In the genomic region with DNA sequence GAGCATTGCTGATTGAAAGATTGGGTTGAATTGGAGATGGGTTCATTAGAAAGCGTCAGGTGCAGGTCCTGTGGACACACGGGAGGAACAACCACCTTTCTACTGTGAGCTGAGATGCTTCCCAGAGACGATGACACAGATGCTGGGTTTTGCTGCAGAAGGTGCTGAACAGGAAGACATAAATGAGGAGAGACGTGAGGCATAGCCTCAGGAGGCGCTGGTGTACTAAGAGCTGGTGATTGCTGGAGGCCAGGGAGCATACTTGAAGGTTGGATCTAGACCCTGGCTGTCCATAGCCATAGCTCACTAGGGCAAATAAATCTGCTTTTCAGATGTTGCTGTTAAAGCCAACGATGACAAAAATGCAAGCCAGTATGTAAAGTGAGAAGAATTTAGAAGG, we compare ENCODE assay signal across 20 cellular contexts.
"Had no signal": no experiment of that assay in that cellular context is flagged by ENCODE, and none has a peak within 500 bp of the region (broad histone marks: within the 10 kb centered on the region; RNA-seq: fewer than 3 reads in every experiment).

No MANE protein-coding gene starts in this region.

- H3K4me1 ChIP-seq: ascending aorta, heart left ventricle, left lung, parathyroid adenoma, sigmoid colon, testis had no signal

- H3K27ac Mint-ChIP-seq: activated naive CD4-positive, alpha-beta T cell treated with anti-CD3 and anti-CD28 coated beads for 36 hours; activated naive CD8-positive, alpha-beta T cell treated with anti-CD3 and anti-CD28 coated beads, Interleukin-2, amount 50 U/mL, for 24 hours; activated T-helper 2 cell treated with anti-CD3 and anti-CD28 coated beads, Interferon-gamma antibody, Interleukin-2, Interleukin-4, amounts not matched to agents 10 μg/mL and 5 μg/mL and 100 μg/mL, durations not matched to agents 14 hours and 24 hours and 36 hours; effector memory CD8-positive, alpha-beta T cell; naive thymus-derived CD4-positive, alpha-beta T cell; stimulated activated naive CD8-positive, alpha-beta T cell treated with anti-CD3 and anti-CD28 coated beads, Interleukin-15, amount 100 ng/mL, for 72 hours had no signal

- H3K4me1 Mint-ChIP-seq: activated naive CD8-positive, alpha-beta T cell treated with anti-CD3 and anti-CD28 coated beads, Interleukin-2, amount 50 U/mL, for 24 hours; naive thymus-derived CD4-positive, alpha-beta T cell; stimulated activated naive CD8-positive, alpha-beta T cell treated with anti-CD3 and anti-CD28 coated beads, Interleukin-15, amount 100 ng/mL, for 72 hours had no signal

- DNase-seq: activated CD4-positive, alpha-beta T cell treated with anti-CD3 and anti-CD28 coated beads for 1 hour; activated CD4-positive, alpha-beta T cell treated with anti-CD3 and anti-CD28 coated beads, Interleukin-2, amount 50 U/mL, for 4 hours; activated naive CD4-positive, alpha-beta T cell treated with anti-CD3 and anti-CD28 coated beads for 36 hours; activated naive CD8-positive, alpha-beta T cell treated with anti-CD3 and anti-CD28 coated beads, Interleukin-2, amount 50 U/mL, for 24 hours; dermis blood vessel endothelial cell; effector memory CD8-positive, alpha-beta T cell; heart left ventricle; kidney; left lung; mammary epithelial cell; mucosa of descending colon; naive thymus-derived CD4-positive, alpha-beta T cell; sigmoid colon; stimulated activated CD4-positive, alpha-beta T cell treated with anti-CD3 and anti-CD28 coated beads, Interleukin-1b, Interleukin-23, amount 100 ng/mL, for 48 hours; stimulated activated naive CD8-positive, alpha-beta T cell treated with anti-CD3 and anti-CD28 coated beads, Interleukin-15, amount 100 ng/mL, for 72 hours; T1000; testis had no signal

- H3K27ac ChIP-seq: ascending aorta, heart left ventricle, left lung, parathyroid adenoma, sigmoid colon, testis had no signal

- H3K27me3 ChIP-seq: ascending aorta, heart left ventricle, left lung, sigmoid colon, testis had no signal

- H3K4me3 ChIP-seq: ascending aorta, heart left ventricle, left lung, mucosa of descending colon, sigmoid colon, testis had no signal

- H3K9me3 ChIP-seq: ascending aorta, heart left ventricle, sigmoid colon, testis had no signal

- H3K4me3 Mint-ChIP-seq: activated naive CD4-positive, alpha-beta T cell treated with anti-CD3 and anti-CD28 coated beads for 36 hours; activated naive CD8-positive, alpha-beta T cell treated with anti-CD3 and anti-CD28 coated beads, Interleukin-2, amount 50 U/mL, for 24 hours; effector memory CD8-positive, alpha-beta T cell; naive thymus-derived CD4-positive, alpha-beta T cell; stimulated activated naive CD8-positive, alpha-beta T cell treated with anti-CD3 and anti-CD28 coated beads, Interleukin-15, amount 100 ng/mL, for 72 hours had no signal

- H3K36me3 ChIP-seq: ascending aorta, heart left ventricle, left lung, sigmoid colon had no signal

- H3K79me2 ChIP-seq: parathyroid adenoma had no signal

- H3K36me3 Mint-ChIP-seq: naive thymus-derived CD4-positive, alpha-beta T cell had no signal

- H2AFZ ChIP-seq: parathyroid adenoma had no signal

- H3K27me3 Mint-ChIP-seq: activated naive CD8-positive, alpha-beta T cell treated with anti-CD3 and anti-CD28 coated beads, Interleukin-2, amount 50 U/mL, for 24 hours; effector memory CD8-positive, alpha-beta T cell had no signal
